ENCODE assay signal across 1 cellular context in the genomic region with DNA sequence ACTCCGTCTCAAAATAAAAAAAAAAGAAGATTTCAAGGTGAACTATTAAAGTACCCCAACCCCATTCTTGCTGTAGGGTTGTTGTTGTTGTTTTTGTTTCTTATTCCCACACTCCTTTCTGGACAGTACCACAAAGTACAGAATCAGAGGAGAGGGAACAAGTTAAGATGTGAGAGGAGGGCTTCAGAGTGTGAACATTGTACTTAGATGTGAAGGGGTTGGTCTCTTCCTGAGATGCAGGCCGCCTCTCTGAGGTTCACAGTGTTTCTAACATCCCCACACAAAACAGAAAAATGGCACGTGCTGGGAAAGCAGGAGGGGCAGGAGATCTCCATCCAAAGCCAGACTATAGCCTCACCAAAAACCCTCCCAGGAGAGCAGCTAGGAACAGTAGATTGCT.
TF ChIP-seq lines count a peak whose summit lies in the region.

No MANE protein-coding gene starts in this region.

TF ChIP-seq in WTC11, 78 proteins besides CTCF, POLR2A, EP300 and RAD21:
- TF ChIP-seq ZNF232 (CRISPR knock-in tag; IDR thresholded peaks at IDR 0.05), result no peak
- no peak for TF ChIP-seq ZNF317 (CRISPR knock-in tag; IDR thresholded peaks at IDR 0.05; ENCODE audit: borderline replicate concordance, low read depth)
- TF ChIP-seq SMAD3 (CRISPR knock-in tag; IDR thresholded peaks at IDR 0.05; ENCODE audit: borderline replicate concordance), result no peak
- TF ChIP-seq ZNF671 (CRISPR knock-in tag; IDR thresholded peaks at IDR 0.05), result no peak
- TF ChIP-seq NR3C1 (CRISPR knock-in tag; conservative IDR thresholded peaks at IDR 0.05; ENCODE audit: low read depth), result no peak
- no peak for TF ChIP-seq NR1H2 (CRISPR knock-in tag; IDR thresholded peaks at IDR 0.05)
- TF ChIP-seq, protein P1, sequence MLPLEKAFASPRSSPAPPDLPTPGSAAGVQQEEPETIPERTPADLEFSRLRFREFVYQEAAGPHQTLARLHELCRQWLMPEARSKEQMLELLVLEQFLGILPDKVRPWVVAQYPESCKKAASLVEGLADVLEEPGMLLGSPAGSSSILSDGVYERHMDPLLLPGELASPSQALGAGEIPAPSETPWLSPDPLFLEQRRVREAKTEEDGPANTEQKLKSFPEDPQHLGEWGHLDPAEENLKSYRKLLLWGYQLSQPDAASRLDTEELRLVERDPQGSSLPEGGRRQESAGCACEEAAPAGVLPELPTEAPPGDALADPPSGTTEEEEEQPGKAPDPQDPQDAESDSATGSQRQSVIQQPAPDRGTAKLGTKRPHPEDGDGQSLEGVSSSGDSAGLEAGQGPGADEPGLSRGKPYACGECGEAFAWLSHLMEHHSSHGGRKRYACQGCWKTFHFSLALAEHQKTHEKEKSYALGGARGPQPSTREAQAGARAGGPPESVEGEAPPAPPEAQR (CRISPR knock-in tag; IDR thresholded peaks at IDR 0.05), result no peak
- no peak for TF ChIP-seq ZNF138 (CRISPR knock-in tag; conservative IDR thresholded peaks at IDR 0.05)
- TF ChIP-seq RORB (CRISPR knock-in tag; IDR thresholded peaks at IDR 0.05), result no peak
- TF ChIP-seq, protein P2, sequence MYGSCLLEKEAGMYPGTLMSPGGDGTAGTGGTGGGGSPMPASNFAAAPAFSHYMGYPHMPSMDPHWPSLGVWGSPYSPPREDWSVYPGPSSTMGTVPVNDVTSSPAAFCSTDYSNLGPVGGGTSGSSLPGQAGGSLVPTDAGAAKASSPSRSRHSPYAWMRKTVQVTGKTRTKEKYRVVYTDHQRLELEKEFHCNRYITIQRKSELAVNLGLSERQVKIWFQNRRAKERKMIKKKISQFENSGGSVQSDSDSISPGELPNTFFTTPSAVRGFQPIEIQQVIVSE (CRISPR knock-in tag; IDR thresholded peaks at IDR 0.05; ENCODE audit: borderline replicate concordance), result no peak
- TF ChIP-seq ELF4 (CRISPR knock-in tag; IDR thresholded peaks at IDR 0.05; ENCODE audit: low read depth), result no peak
- no peak for TF ChIP-seq TCF7 (CRISPR knock-in tag; IDR thresholded peaks at IDR 0.05; ENCODE audit: low read depth)
